In genomic region chr2:68031546-68032160, GRCh38 we compare ENCODE assay signal across 8 cellular contexts. TPM values are rescaled to one million over a fixed set of nuclear protein-coding genes. Genes with fewer than 3 reads are reported as not detected.
DNase-seq lines count a peak whose midpoint lies in the region; ATAC-seq lines count a peak whose summit lies in the region.

No MANE protein-coding gene starts in this region.

- no peaks in the 10 kb centered on the region for H3K36me3 ChIP-seq in NT2/D1 (ENCODE audit: insufficient read depth, insufficient read length, low read length)

- no peak overlapping the region for H3K9ac ChIP-seq in NT2/D1 (ENCODE audit: insufficient read length, low read depth)

- ATAC-seq in GM19455 (IDR thresholded peaks at IDR 0.05; ENCODE audit: unreplicated experiment), result peak; percentile 74

- no peaks in the 10 kb centered on the region for H3K27me3 ChIP-seq in NT2/D1 (ENCODE audit: insufficient read depth, insufficient read length)

- no peaks in the 10 kb centered on the region for H3K9me3 ChIP-seq in NT2/D1 (ENCODE audit: insufficient read depth, low read length)

- H3K4me3 ChIP-seq in NT2/D1 (ENCODE audit: insufficient read length, low read depth), result no peak overlapping the region

- H3K4me1 ChIP-seq in NT2/D1 (ENCODE audit: insufficient read depth, insufficient read length), result no peaks in the 10 kb centered on the region

- DNase-seq in DMS 273 treated with DMSO at 0.1 percent for 48 hours (lab: John Stamatoyannopoulos, UW) (peak; percentile 21), HuH-7.5 (ENCODE audit: low spot score) (peak; percentile 15), NT2/D1 (ENCODE audit: low read depth, low spot score) (peak; percentile 33), dedifferentiated amniotic fluid mesenchymal stem cell (ENCODE audit: extremely low spot score) (peak; percentile 78), myocyte (ENCODE audit: low read depth) (peak; percentile 70), HK-2 (ENCODE audit: unreplicated experiment) (no peak), occipital lobe (lab: John Stamatoyannopoulos, UW) (no peak)

RNA-seq across cellular contexts. Expression of gene C1D, which starts 31.2 kb away (rescaled TPM):
- total RNA-seq in myocyte (26.8 and 48.7 TPM in 2 replicates), occipital lobe (30.6 TPM)
- 21.9 TPM for polyA plus RNA-seq in myocyte (2012)

Comparison
In these comparisons a context has a peak if more than half of its experiments do, and no peak if none do; other contexts are left out.
1. DNase-seq: peak in DMS 273 treated with DMSO at 0.1 percent for 48 hours (single experiment), HuH-7.5 (single experiment), NT2/D1 (single experiment), dedifferentiated amniotic fluid mesenchymal stem cell (single experiment) and myocyte (single experiment); none in HK-2 (single experiment) and occipital lobe (single experiment).